1 cellular context compared by ENCODE assay signal in the genomic region with DNA sequence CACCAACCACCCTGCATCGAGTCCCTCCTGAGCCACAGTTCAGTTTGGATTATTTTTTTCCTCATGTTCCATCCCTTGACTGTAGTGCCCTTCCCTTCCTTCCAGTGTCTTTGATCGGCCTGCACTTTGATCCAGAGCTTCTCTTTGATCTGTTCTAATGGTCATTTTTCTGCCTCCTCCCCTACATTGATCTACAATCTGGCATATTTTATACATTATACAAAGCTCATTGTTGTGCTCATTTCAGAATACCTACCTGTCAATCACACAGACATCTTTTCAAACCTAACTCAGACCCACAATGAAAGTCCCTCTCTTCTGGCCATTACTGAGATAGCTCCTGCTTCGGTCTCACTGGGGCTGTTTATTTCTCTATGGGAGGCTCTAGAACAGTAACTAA.
TF ChIP-seq lines count a peak whose summit lies in the region.
"Not testable (repeated sequence)": the region's sequence is repeated elsewhere in the genome, so short reads cannot be mapped to it uniquely, and the experiment has no call there.

No MANE protein-coding gene starts in this region.

TF ChIP-seq in HepG2, 621 proteins besides CTCF, POLR2A, EP300 and RAD21 (continues in another document):
- peak; percentile 81 for TF ChIP-seq ARID3A (IDR thresholded peaks at IDR 0.05; ENCODE audit: low read depth, low read length)
- peak; percentile 78; the same call in 1 of the 2 replicates for TF ChIP-seq NCOR1 (IDR thresholded peaks at IDR 0.05; ENCODE audit: borderline replicate concordance, low read length)
- 0 out of 2 replicates have a peak, but pooled peaks have one; percentile 17 for TF ChIP-seq KDM6A (CRISPR knock-in tag; IDR thresholded peaks at IDR 0.05; ENCODE audit: low read depth)
- 0 out of 2 replicates have a peak, but pooled peaks have one; percentile 51 for TF ChIP-seq PITX1 (CRISPR knock-in tag; IDR thresholded peaks at IDR 0.05)
- TF ChIP-seq CHD4 (IDR thresholded peaks at IDR 0.05; ENCODE audit: borderline replicate concordance, low read length): 0 out of 2 replicates have a peak, but pooled peaks have one; percentile 39
- TF ChIP-seq DPF2 (CRISPR knock-in tag; IDR thresholded peaks at IDR 0.05; ENCODE audit: borderline replicate concordance, low read depth): peak; percentile 53; the same call in 1 of the 2 replicates
- peak; percentile 38; the same call in 1 of the 2 replicates for TF ChIP-seq ONECUT2 (CRISPR knock-in tag; IDR thresholded peaks at IDR 0.05)
- 0 out of 2 replicates have a peak, but pooled peaks have one; percentile 21 for TF ChIP-seq MIER3 (CRISPR knock-in tag; IDR thresholded peaks at IDR 0.05; ENCODE audit: borderline replicate concordance)
- TF ChIP-seq ZNF503 (CRISPR knock-in tag; IDR thresholded peaks at IDR 0.05): peak; percentile 51; the same call in 1 of the 2 replicates
- TF ChIP-seq SP5 (CRISPR knock-in tag; IDR thresholded peaks at IDR 0.05; ENCODE audit: borderline replicate concordance, low read depth): peak; percentile 83
- TF ChIP-seq POGZ (CRISPR knock-in tag; IDR thresholded peaks at IDR 0.05): 0 out of 2 replicates have a peak, but pooled peaks have one; percentile 20
- not testable (repeated sequence) for TF ChIP-seq NR2F6 (IDR thresholded peaks at IDR 0.05); SOX6 (IDR thresholded peaks at IDR 0.05); HNF1A (IDR thresholded peaks at IDR 0.05; ENCODE audit: low read depth)
- TF ChIP-seq NR2F6 (CRISPR knock-in tag; IDR thresholded peaks at IDR 0.05): peak; percentile 54
- TF ChIP-seq ISL2 (CRISPR knock-in tag; IDR thresholded peaks at IDR 0.05): peak; percentile 72
- TF ChIP-seq KAT8 (CRISPR knock-in tag; IDR thresholded peaks at IDR 0.05): 0 out of 2 replicates have a peak, but pooled peaks have one; percentile 28
- TF ChIP-seq ESRRA (CRISPR knock-in tag; IDR thresholded peaks at IDR 0.05; ENCODE audit: low read depth): peak; percentile 53; the same call in 1 of the 2 replicates
- TF ChIP-seq SOX6 (CRISPR knock-in tag; IDR thresholded peaks at IDR 0.05): peak; percentile 89
- peak; percentile 57; the same call in 1 of the 2 replicates for TF ChIP-seq MED1 (CRISPR knock-in tag; IDR thresholded peaks at IDR 0.05)
- peak; percentile 49 for TF ChIP-seq TBX2 (CRISPR knock-in tag; IDR thresholded peaks at IDR 0.05; ENCODE audit: borderline replicate concordance)
- peak; percentile 28; the same call in 1 of the 2 replicates for TF ChIP-seq ETV5 (CRISPR knock-in tag; IDR thresholded peaks at IDR 0.05; ENCODE audit: borderline replicate concordance)
- peak; percentile 20; the same call in 1 of the 2 replicates for TF ChIP-seq CEBPG (CRISPR knock-in tag; IDR thresholded peaks at IDR 0.05)
- TF ChIP-seq HNF1A (CRISPR knock-in tag; IDR thresholded peaks at IDR 0.05; ENCODE audit: borderline replicate concordance): peak; percentile 44; the same call in 1 of the 2 replicates
- peak; percentile 88; the same call in 1 of the 2 replicates for TF ChIP-seq SOX5 (CRISPR knock-in tag; IDR thresholded peaks at IDR 0.05; ENCODE audit: borderline replicate concordance)
- peak; percentile 18 for TF ChIP-seq TEAD3 (CRISPR knock-in tag; optimal IDR thresholded peaks at IDR 0.05; ENCODE audit: borderline replicate concordance)
- peak; percentile 46; the same call in 1 of the 2 replicates for TF ChIP-seq TARDBP (CRISPR knock-in tag; IDR thresholded peaks at IDR 0.05)
- TF ChIP-seq, protein P1, sequence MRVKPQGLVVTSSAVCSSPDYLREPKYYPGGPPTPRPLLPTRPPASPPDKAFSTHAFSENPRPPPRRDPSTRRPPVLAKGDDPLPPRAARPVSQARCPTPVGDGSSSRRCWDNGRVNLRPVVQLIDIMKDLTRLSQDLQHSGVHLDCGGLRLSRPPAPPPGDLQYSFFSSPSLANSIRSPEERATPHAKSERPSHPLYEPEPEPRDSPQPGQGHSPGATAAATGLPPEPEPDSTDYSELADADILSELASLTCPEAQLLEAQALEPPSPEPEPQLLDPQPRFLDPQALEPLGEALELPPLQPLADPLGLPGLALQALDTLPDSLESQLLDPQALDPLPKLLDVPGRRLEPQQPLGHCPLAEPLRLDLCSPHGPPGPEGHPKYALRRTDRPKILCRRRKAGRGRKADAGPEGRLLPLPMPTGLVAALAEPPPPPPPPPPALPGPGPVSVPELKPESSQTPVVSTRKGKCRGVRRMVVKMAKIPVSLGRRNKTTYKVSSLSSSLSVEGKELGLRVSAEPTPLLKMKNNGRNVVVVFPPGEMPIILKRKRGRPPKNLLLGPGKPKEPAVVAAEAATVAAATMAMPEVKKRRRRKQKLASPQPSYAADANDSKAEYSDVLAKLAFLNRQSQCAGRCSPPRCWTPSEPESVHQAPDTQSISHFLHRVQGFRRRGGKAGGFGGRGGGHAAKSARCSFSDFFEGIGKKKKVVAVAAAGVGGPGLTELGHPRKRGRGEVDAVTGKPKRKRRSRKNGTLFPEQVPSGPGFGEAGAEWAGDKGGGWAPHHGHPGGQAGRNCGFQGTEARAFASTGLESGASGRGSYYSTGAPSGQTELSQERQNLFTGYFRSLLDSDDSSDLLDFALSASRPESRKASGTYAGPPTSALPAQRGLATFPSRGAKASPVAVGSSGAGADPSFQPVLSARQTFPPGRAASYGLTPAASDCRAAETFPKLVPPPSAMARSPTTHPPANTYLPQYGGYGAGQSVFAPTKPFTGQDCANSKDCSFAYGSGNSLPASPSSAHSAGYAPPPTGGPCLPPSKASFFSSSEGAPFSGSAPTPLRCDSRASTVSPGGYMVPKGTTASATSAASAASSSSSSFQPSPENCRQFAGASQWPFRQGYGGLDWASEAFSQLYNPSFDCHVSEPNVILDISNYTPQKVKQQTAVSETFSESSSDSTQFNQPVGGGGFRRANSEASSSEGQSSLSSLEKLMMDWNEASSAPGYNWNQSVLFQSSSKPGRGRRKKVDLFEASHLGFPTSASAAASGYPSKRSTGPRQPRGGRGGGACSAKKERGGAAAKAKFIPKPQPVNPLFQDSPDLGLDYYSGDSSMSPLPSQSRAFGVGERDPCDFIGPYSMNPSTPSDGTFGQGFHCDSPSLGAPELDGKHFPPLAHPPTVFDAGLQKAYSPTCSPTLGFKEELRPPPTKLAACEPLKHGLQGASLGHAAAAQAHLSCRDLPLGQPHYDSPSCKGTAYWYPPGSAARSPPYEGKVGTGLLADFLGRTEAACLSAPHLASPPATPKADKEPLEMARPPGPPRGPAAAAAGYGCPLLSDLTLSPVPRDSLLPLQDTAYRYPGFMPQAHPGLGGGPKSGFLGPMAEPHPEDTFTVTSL (CRISPR knock-in tag; IDR thresholded peaks at IDR 0.05; ENCODE audit: borderline replicate concordance): peak; percentile 36; the same call in 1 of the 2 replicates
- 0 out of 2 replicates have a peak, but pooled peaks have one; percentile 11 for TF ChIP-seq RXRB (CRISPR knock-in tag; IDR thresholded peaks at IDR 0.05; ENCODE audit: borderline replicate concordance)
- peak; percentile 80 for TF ChIP-seq PAXIP1 (CRISPR knock-in tag; conservative IDR thresholded peaks at IDR 0.05)
- TF ChIP-seq, protein P2, sequence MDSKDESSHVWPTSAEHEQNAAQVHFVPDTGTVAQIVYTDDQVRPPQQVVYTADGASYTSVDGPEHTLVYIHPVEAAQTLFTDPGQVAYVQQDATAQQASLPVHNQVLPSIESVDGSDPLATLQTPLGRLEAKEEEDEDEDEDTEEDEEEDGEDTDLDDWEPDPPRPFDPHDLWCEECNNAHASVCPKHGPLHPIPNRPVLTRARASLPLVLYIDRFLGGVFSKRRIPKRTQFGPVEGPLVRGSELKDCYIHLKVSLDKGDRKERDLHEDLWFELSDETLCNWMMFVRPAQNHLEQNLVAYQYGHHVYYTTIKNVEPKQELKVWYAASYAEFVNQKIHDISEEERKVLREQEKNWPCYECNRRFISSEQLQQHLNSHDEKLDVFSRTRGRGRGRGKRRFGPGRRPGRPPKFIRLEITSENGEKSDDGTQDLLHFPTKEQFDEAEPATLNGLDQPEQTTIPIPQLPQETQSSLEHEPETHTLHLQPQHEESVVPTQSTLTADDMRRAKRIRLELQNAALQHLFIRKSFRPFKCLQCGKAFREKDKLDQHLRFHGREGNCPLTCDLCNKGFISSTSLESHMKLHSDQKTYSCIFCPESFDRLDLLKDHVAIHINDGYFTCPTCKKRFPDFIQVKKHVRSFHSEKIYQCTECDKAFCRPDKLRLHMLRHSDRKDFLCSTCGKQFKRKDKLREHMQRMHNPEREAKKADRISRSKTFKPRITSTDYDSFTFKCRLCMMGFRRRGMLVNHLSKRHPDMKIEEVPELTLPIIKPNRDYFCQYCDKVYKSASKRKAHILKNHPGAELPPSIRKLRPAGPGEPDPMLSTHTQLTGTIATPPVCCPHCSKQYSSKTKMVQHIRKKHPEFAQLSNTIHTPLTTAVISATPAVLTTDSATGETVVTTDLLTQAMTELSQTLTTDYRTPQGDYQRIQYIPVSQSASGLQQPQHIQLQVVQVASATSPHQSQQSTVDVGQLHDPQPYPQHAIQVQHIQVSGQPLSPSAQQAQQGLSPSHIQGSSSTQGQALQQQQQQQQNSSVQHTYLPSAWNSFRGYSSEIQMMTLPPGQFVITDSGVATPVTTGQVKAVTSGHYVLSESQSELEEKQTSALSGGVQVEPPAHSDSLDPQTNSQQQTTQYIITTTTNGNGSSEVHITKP (CRISPR knock-in tag; IDR thresholded peaks at IDR 0.05; ENCODE audit: low read depth): 0 out of 2 replicates have a peak, but pooled peaks have one; percentile 13
- 0 out of 2 replicates have a peak, but pooled peaks have one; percentile 61 for TF ChIP-seq TCF7L2 (IDR thresholded peaks at IDR 0.05; ENCODE audit: low read depth, low read length)
